ENCODE assay signal across 8 cellular contexts in genomic region chr14:92323031-92323915, GRCh38. TPM values are rescaled to one million over a fixed set of nuclear protein-coding genes. Genes with fewer than 3 reads are reported as not detected.
DNase-seq lines count a peak whose midpoint lies in the region; ATAC-seq and TF ChIP-seq lines count a peak whose summit lies in the region.

TSS of gene SLC24A4 (plus strand) at chr14:92323165. CDS start at chr14:92323831, 666 bp downstream.

- H3K79me1 ChIP-seq in neuronal stem cell (ENCODE audit: low read depth, low read length) = no peaks in the 10 kb centered on the region

- H3K9me3 Mint-ChIP-seq in CD8-positive, alpha-beta T cell = no peaks in the 10 kb centered on the region
- no peaks in the 10 kb centered on the region for H3K9me3 Mint-ChIP-seq in endodermal cell

- no peak within 1 kb of the TSS for H3K9ac ChIP-seq in endodermal cell (ENCODE audit: extremely low read depth, low read length, poor library complexity, severe bottlenecking)
- peak within 1 kb of the TSS; percentile 55 for H3K9ac ChIP-seq in neuronal stem cell (ENCODE audit: low read depth, low read length, poor library complexity)

- CTCF ChIA-PET in CD8-positive, alpha-beta T cell (lab: Charles Lee) = interaction anchor here (0.6 kb wide), 1 partner anchor 281 kb away, joined by 3 read pairs; no protein-coding TSS in a partner anchor

- H2AK5ac ChIP-seq in neuronal stem cell (ENCODE audit: low read depth, low read length) = no peak within 1 kb of the TSS

- H3K18ac ChIP-seq in neuronal stem cell (ENCODE audit: low read length) = peak within 1 kb of the TSS; percentile 69

- no peak within 1 kb of the TSS for H4K8ac ChIP-seq in neuronal stem cell (ENCODE audit: low read depth, low read length)

- H3K4me1 Mint-ChIP-seq in CD8-positive, alpha-beta T cell (ENCODE audit: low read depth) = peaks cover 11% of the 10 kb centered on the region
- peaks cover 6% of the 10 kb centered on the region for H3K4me1 Mint-ChIP-seq in endodermal cell

- H3K4me2 ChIP-seq in neuronal stem cell (ENCODE audit: insufficient read depth, low read length, poor library complexity, severe bottlenecking) = peak within 1 kb of the TSS; percentile 92

- no peak within 1 kb of the TSS for H3K27ac ChIP-seq in CD8-positive, alpha-beta T cell (ENCODE audit: low read depth, low read length)
- H3K27ac ChIP-seq in endodermal cell (ENCODE audit: low read depth, low read length) (no peak within 1 kb of the TSS), neuronal stem cell (replicated peaks; ENCODE audit: low read length) (no peak within 1 kb of the TSS)

- H2BK5ac ChIP-seq in neuronal stem cell (ENCODE audit: low read length) = no peak within 1 kb of the TSS

- POLR2A ChIA-PET in CD8-positive, alpha-beta T cell (lab: Charles Lee) = interaction anchor here (0.5 kb wide), 1 partner anchor 82 kb away, joined by 3 read pairs; no protein-coding TSS in a partner anchor

- peaks cover 3% of the 10 kb centered on the region for H3K27me3 ChIP-seq in CD8-positive, alpha-beta T cell (ENCODE audit: insufficient read depth, low read length)
- peaks cover 100% of the 10 kb centered on the region for H3K27me3 ChIP-seq in endodermal cell (ENCODE audit: control insufficient read depth, insufficient read depth, low read length, poor library complexity, severe bottlenecking)
- H3K27me3 ChIP-seq in neuronal stem cell (ENCODE audit: control insufficient read depth in 3 of 3, insufficient read depth in 3 of 3, low read depth in 1 of 3, low read length in 3 of 3) = peaks cover 12 to 91% (median 54%) of the 10 kb centered on the region in 3 experiments

- DNase-seq in CD8-positive, alpha-beta T cell = no peak
- DNase-seq in LNCaP clone FGC (ENCODE audit: low read depth) (no peak), endodermal cell (peak; percentile 79), neuronal stem cell (ENCODE audit: low spot score) (peak; percentile 37), NCI-H2081 (lab: John Stamatoyannopoulos, UW) (no peak), HT-29 (ENCODE audit: low spot score) (no peak), G401 (ENCODE audit: low spot score) (no peak)

- H3K4me3 ChIP-seq in CD8-positive, alpha-beta T cell (ENCODE audit: low read depth, low read length) = peak within 1 kb of the TSS; percentile 27
- H3K4me3 ChIP-seq in LNCaP clone FGC (ENCODE audit: low read depth, low read length) = no peak within 1 kb of the TSS
- H3K4me3 ChIP-seq in endodermal cell (ENCODE audit: low read length) = peak within 1 kb of the TSS; percentile 69
- peak within 1 kb of the TSS in 1 of 2 donors; percentile 75 for H3K4me3 ChIP-seq in neuronal stem cell (ENCODE audit: low read length in 2 of 2)

- in situ Hi-C loops in G401 (cut with HindIII; ENCODE audit: low sequenced_read_pairs) = no loop called here

- H3K36me3 ChIP-seq in CD8-positive, alpha-beta T cell (ENCODE audit: insufficient read depth, low read length) = no peaks in the 10 kb centered on the region
- no peaks in the 10 kb centered on the region for H3K36me3 ChIP-seq in endodermal cell (ENCODE audit: control insufficient read depth, insufficient read depth, low read length)
- no peaks in the 10 kb centered on the region for H3K36me3 ChIP-seq in neuronal stem cell (replicated peaks in 1 of 2; ENCODE audit: control insufficient read depth in 2 of 2, insufficient read depth in 2 of 2, low read length in 2 of 2)

- H2BK120ac ChIP-seq in neuronal stem cell (ENCODE audit: low read depth, low read length) = no peak within 1 kb of the TSS

- no peak for TF ChIP-seq CTCF in CD8-positive, alpha-beta T cell (IDR thresholded peaks at IDR 0.05)
- TF ChIP-seq CTCF in LNCaP clone FGC (IDR thresholded peaks at IDR 0.05; ENCODE audit: control insufficient read depth, extremely low read depth, insufficient read depth) = peak; percentile 45
- no peak for TF ChIP-seq CTCF in endodermal cell (conservative IDR thresholded peaks at IDR 0.05)

- H2BK15ac ChIP-seq in neuronal stem cell (ENCODE audit: low read length) = no peak within 1 kb of the TSS

- H3K27me3 Mint-ChIP-seq in CD8-positive, alpha-beta T cell (ENCODE audit: low read depth) = peaks cover 48% of the 10 kb centered on the region
- peaks cover 98% of the 10 kb centered on the region for H3K27me3 Mint-ChIP-seq in endodermal cell (ENCODE audit: insufficient read depth)

- H3K23ac ChIP-seq in neuronal stem cell (ENCODE audit: low read depth, low read length, poor library complexity) = peak within 1 kb of the TSS; percentile 28

- intact Hi-C loops in CD8-positive, alpha-beta T cell (cut with DNase I, micrococcal nuclease) = loop anchor here in 1 of 2 experiments (10.0 kb wide), 1 partner anchor 362 kb away; no protein-coding TSS in a partner anchor

- no peak within 1 kb of the TSS for H3K27ac Mint-ChIP-seq in CD8-positive, alpha-beta T cell
- no peak within 1 kb of the TSS for H3K27ac Mint-ChIP-seq in endodermal cell

- 1% methylated on average over 50 to 117 of the region's 117 CpGs for WGBS in endodermal cell (ENCODE audit: insufficient coverage in 1 of 2, insufficient read length in 1 of 2), 2 experiments
- WGBS in neuronal stem cell (ENCODE audit: extremely low coverage in 2 of 2, insufficient read length in 2 of 2, insufficient replicate concordance in 1 of 2), 2 donors = no CpG with 5 or more reads among the region's 117 CpGs

- peak within 1 kb of the TSS; percentile 68 for H3K4me3 Mint-ChIP-seq in CD8-positive, alpha-beta T cell
- peak within 1 kb of the TSS; percentile 53 for H3K4me3 Mint-ChIP-seq in endodermal cell

- no peaks in the 10 kb centered on the region for H3K9me3 ChIP-seq in CD8-positive, alpha-beta T cell (ENCODE audit: low read length)
- H3K9me3 ChIP-seq in endodermal cell (ENCODE audit: control insufficient read depth, low read length) = no peaks in the 10 kb centered on the region
- no peaks in the 10 kb centered on the region for H3K9me3 ChIP-seq in neuronal stem cell (replicated peaks in 1 of 2; ENCODE audit: control insufficient read depth in 2 of 2, insufficient read depth in 1 of 2, low read depth in 1 of 2, low read length in 2 of 2)

- H3K4me1 ChIP-seq in CD8-positive, alpha-beta T cell (ENCODE audit: insufficient read depth, low read length) = no peaks in the 10 kb centered on the region
- H3K4me1 ChIP-seq in endodermal cell (ENCODE audit: control insufficient read depth, insufficient read depth, low read length) (no peaks in the 10 kb centered on the region), neuronal stem cell (ENCODE audit: control insufficient read depth in 2 of 2, insufficient read depth in 1 of 2, low read depth in 1 of 2, low read length in 2 of 2) (peaks cover 0 to 3% of the 10 kb centered on the region in 2 donors)

- no peaks in the 10 kb centered on the region for H3K36me3 Mint-ChIP-seq in CD8-positive, alpha-beta T cell
- no peaks in the 10 kb centered on the region for H3K36me3 Mint-ChIP-seq in endodermal cell (ENCODE audit: low read depth)

- H3K14ac ChIP-seq in neuronal stem cell (ENCODE audit: low read length) = peak within 1 kb of the TSS; percentile 6

- peak within 1 kb of the TSS; percentile 73 for H2AFZ ChIP-seq in neuronal stem cell (ENCODE audit: low read length)

- no peak within 1 kb of the TSS for H3K4ac ChIP-seq in neuronal stem cell (ENCODE audit: low read length)

- H2BK12ac ChIP-seq in neuronal stem cell (ENCODE audit: low read length) = no peak within 1 kb of the TSS

- H4K91ac ChIP-seq in neuronal stem cell (ENCODE audit: low read depth, low read length, poor library complexity) = no peak within 1 kb of the TSS

- ATAC-seq in CD8-positive, alpha-beta T cell = no peak
- no peak for ATAC-seq in HG03439 (IDR thresholded peaks at IDR 0.05; ENCODE audit: unreplicated experiment)

RNA-seq across cellular contexts. Expression of gene SLC24A4, which starts in this region (rescaled TPM):
- under 1 TPM in 1 of 2 experiments, not detected in 1; 0.06 TPM for total RNA-seq in CD8-positive, alpha-beta T cell
- under 1 TPM; 0.09 to 0.29 TPM for total RNA-seq in endodermal cell
- 0.25 TPM for polyA plus RNA-seq in endodermal cell (2013, experiment 1 of 2)
- 0.12 TPM for polyA plus RNA-seq in endodermal cell (2013, experiment 2 of 2)
- 0.03 TPM for polyA plus RNA-seq in neuronal stem cell (2013, experiment 1 of 2)
- polyA plus RNA-seq in neuronal stem cell (2013, experiment 2 of 2) = 0.04 TPM
- total RNA-seq in HT-29 (2014; rRNA removed; shearing (Covaris generic)) = not detected in 2 replicates
- not detected in 2 replicates for total RNA-seq in G401 (2014; rRNA removed; shearing (Covaris generic))

Comparison
In these comparisons a context has a peak if more than half of its experiments do, and no peak if none do; other contexts are left out.
1. Peak in DNase-seq and H3K4me3 ChIP-seq in endodermal cell; RNA of the gene not detected or under 1 TPM.